In genomic region chr1:32769524-32770220, GRCh38 we compare ENCODE assay signal across 1 cellular context.
TF ChIP-seq lines count a peak whose summit lies in the region.

No MANE protein-coding gene starts in this region.

TF ChIP-seq in SK-N-SH treated with all-trans-retinoic acid at 6 μM for 48 hours, 23 proteins besides CTCF, POLR2A, EP300 and RAD21 (continued from another document):
- TF ChIP-seq, protein P1, sequence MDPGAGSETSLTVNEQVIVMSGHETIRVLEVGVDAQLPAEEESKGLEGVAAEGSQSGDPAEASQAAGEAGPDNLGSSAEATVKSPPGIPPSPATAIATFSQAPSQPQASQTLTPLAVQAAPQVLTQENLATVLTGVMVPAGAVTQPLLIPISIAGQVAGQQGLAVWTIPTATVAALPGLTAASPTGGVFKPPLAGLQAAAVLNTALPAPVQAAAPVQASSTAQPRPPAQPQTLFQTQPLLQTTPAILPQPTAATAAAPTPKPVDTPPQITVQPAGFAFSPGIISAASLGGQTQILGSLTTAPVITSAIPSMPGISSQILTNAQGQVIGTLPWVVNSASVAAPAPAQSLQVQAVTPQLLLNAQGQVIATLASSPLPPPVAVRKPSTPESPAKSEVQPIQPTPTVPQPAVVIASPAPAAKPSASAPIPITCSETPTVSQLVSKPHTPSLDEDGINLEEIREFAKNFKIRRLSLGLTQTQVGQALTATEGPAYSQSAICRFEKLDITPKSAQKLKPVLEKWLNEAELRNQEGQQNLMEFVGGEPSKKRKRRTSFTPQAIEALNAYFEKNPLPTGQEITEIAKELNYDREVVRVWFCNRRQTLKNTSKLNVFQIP (CRISPR knock-in tag; IDR thresholded peaks at IDR 0.05; ENCODE audit: borderline replicate concordance, low read depth), result no peak
- TF ChIP-seq ZFP3 (CRISPR knock-in tag; IDR thresholded peaks at IDR 0.05), result no peak
- TF ChIP-seq CSRNP3 (CRISPR knock-in tag; IDR thresholded peaks at IDR 0.05), result no peak
- TF ChIP-seq ARNTL (CRISPR knock-in tag; IDR thresholded peaks at IDR 0.05; ENCODE audit: borderline replicate concordance, low read depth), result no peak
